Comparison of ENCODE assay signal across 8 cellular contexts in genomic region chr2:113284999-113285398, GRCh38. TPM values are rescaled to one million over a fixed set of nuclear protein-coding genes. Genes with fewer than 3 reads are reported as not detected.
DNase-seq lines count a peak whose midpoint lies in the region; ATAC-seq and TF ChIP-seq lines count a peak whose summit lies in the region.
"Not testable (repeated sequence)": the region's sequence is repeated elsewhere in the genome, so short reads cannot be mapped to it uniquely, and the experiment has no call there.

No MANE protein-coding gene starts in this region.

- DNase-seq in A172 (ENCODE audit: low spot score) (peak; percentile 79), GM03348 (ENCODE audit: low spot score) (peak; percentile 31), M059J (ENCODE audit: low read depth) (peak; percentile 68), SJSA1 (ENCODE audit: low read depth in 1 of 2, low spot score in 2 of 2) (peak; percentile 65 to 74), fibroblast of gingiva (ENCODE audit: low read depth) (peak; percentile 41)
- not testable (repeated sequence) for DNase-seq in body of pancreas, lower lobe of right lung, gastrocnemius medialis

- in situ Hi-C loops in gastrocnemius medialis (cut with MboI; ENCODE audit: low sequenced_read_pairs in 4 of 4): not testable (repeated sequence)

- TF ChIP-seq CTCF in body of pancreas (IDR thresholded peaks at IDR 0.05); lower lobe of right lung (IDR thresholded peaks at IDR 0.05); gastrocnemius medialis (IDR thresholded peaks at IDR 0.05 in 4 of 5, conservative IDR thresholded peaks at IDR 0.05 in 1 of 5): not testable (repeated sequence)

- WGBS in body of pancreas, 2 donors: 83 to 84% methylated on average over 6 of the region's 6 CpGs

- not testable (repeated sequence) for ATAC-seq in body of pancreas
- ATAC-seq in lower lobe of right lung (peak in 1 of 2 donors; percentile 28), gastrocnemius medialis (peak; percentile 51 to 53)

- not testable (repeated sequence) for TF ChIP-seq POLR2A in body of pancreas (IDR thresholded peaks at IDR 0.05); gastrocnemius medialis (IDR thresholded peaks at IDR 0.05)

- H3K4me3 ChIP-seq in SJSA1, body of pancreas, lower lobe of right lung, gastrocnemius medialis: not testable (repeated sequence)

- not testable (repeated sequence) for H3K27me3 ChIP-seq in SJSA1 (replicated peaks); body of pancreas; lower lobe of right lung (ENCODE audit: low read depth); gastrocnemius medialis

- H3K9me3 ChIP-seq in SJSA1 (replicated peaks); body of pancreas; lower lobe of right lung; gastrocnemius medialis: not testable (repeated sequence)

- H3K36me3 ChIP-seq in SJSA1; body of pancreas (replicated peaks in 1 of 2; ENCODE audit: insufficient read depth in 1 of 2, low read depth in 2 of 2); lower lobe of right lung; gastrocnemius medialis: not testable (repeated sequence)

- intact Hi-C loops in body of pancreas (cut with DNase I); lower lobe of right lung (cut with DNase I): not testable (repeated sequence)
- intact Hi-C loops in gastrocnemius medialis (cut with DNase I; ENCODE audit: low total_unique reads): loop anchor here (10.0 kb wide), 1 partner anchor 80 kb away; no protein-coding TSS in a partner anchor

- H3K4me1 ChIP-seq in SJSA1 (replicated peaks) (peaks cover 52% of the 10 kb centered on the region), body of pancreas (peaks cover 62% of the 10 kb centered on the region), lower lobe of right lung (peaks cover 25% of the 10 kb centered on the region), gastrocnemius medialis (peaks cover 4 to 16% of the 10 kb centered on the region in 2 donors)

- peak overlapping the region; percentile 98 for H3K27ac ChIP-seq in SJSA1
- peak overlapping the region; percentile 82 to 95 (median 92) for H3K27ac ChIP-seq in body of pancreas
- H3K27ac ChIP-seq in lower lobe of right lung: peak overlapping the region; percentile 76
- H3K27ac ChIP-seq in gastrocnemius medialis: peak overlapping the region in 2 of 4 donors; percentile 64 to 66

RNA-seq across cellular contexts. Expression of gene PAX8, which starts 6.3 kb away (rescaled TPM):
- total RNA-seq in A172 (2014; rRNA removed; shearing (Covaris generic)): 1.4 and 1.8 TPM in 2 replicates
- 5.2 and 6.1 TPM in 2 replicates for total RNA-seq in M059J (2014; rRNA removed; shearing (Covaris generic))
- not detected in 2 replicates for total RNA-seq in SJSA1 (2014; rRNA removed; shearing (Covaris generic))
- 1 to 10 TPM in 1 of 2 donors, under 1 TPM in 1; 0.52 to 2.3 TPM for total RNA-seq in body of pancreas
- 1.2 TPM for total RNA-seq in lower lobe of right lung
- 1 to 10 TPM in 3 of 4 donors, under 1 TPM in 1; 0.27 to 8.7 (median 2.1) TPM for total RNA-seq in gastrocnemius medialis
